8 cellular contexts compared by ENCODE assay signal in the genomic region with DNA sequence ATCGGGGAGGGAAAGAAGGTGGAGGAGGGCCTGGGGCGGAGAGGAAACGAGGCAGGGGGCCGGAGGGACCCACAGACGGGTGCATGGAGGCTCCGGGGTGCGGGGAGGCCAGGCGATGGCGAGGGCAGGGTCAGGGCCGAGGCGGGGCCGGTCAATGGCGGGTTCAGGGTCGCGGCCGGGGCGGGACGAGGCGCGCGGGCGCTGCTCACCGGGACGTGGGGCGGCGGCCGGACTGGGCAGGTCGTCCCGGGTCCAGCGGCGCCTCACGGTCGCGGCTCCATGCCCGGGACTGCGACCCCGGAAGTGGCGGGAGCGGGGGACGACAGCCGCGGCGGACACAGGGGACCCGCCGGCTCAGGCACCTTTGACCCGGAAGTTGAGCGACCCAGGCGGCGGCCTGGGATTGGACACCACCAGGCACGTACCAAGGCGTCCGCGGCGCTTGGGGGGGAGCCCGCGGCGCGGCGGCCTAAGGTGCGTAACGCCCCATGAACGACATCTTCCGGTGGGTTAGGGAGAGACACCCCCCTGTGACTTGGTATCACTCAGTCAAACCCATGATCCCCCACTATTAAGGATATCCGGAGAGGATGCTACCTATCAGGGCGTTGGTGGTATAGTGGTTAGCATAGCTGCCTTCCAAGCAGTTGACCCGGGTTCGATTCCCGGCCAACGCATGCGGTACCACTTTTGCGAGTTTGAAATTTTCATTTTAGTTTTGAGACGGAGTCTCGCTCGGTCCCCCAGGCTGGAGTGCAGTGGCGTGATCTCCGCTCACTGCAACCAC. TPM values are rescaled to one million over a fixed set of nuclear protein-coding genes. Genes with fewer than 3 reads are reported as not detected.
DNase-seq lines count a peak whose midpoint lies in the region; TF ChIP-seq lines count a peak whose summit lies in the region.

A gene (minus strand): TSS at position 378 of the 787 bp plus-strand sequence. CDS start 3,936 bp downstream, outside the sequence.

- peak within 1 kb of the TSS; percentile 77 for H3K27ac ChIP-seq in effector memory CD4-positive, alpha-beta T cell (ENCODE audit: insufficient read depth, low read length, poor library complexity, severe bottlenecking)

- POLR2A ChIA-PET in activated CD8-positive, alpha-beta memory T cell treated with anti-CD3 and anti-CD28 coated beads for 36 hours (lab: Charles Lee), result interaction anchor here (0.6 to 1.0 kb wide), 2 partner anchors 68 to 74 kb away, joined by 9 to 10 read pairs; a partner anchor contains a TSS

- DNase-seq in COLO668 (lab: John Stamatoyannopoulos, UW; ENCODE audit: unreplicated experiment), result peak; percentile 98
- DNase-seq in GM20000 (ENCODE audit: low spot score), result peak; percentile 100
- peak; percentile 95 for DNase-seq in HT-29 (ENCODE audit: low spot score)
- peak; percentile 99 for DNase-seq in NOMO-1 (lab: John Stamatoyannopoulos, UW; ENCODE audit: unreplicated experiment in 2 of 2)
- peak; percentile 95 to 96 (median 96) for DNase-seq in effector memory CD4-positive, alpha-beta T cell
- peak; percentile 99 for DNase-seq in lung microvascular endothelial cell (ENCODE audit: low read depth in 2 of 2)
- peak; percentile 92 to 96 (median 94) for DNase-seq in stimulated activated CD4-positive, alpha-beta T cell treated with anti-CD3 and anti-CD28 coated beads, TNF-alpha, amount 100 ng/mL, for 48 hours (ENCODE audit: low read depth in 3 of 3)

- H3K9me3 ChIP-seq in effector memory CD4-positive, alpha-beta T cell (ENCODE audit: control insufficient read depth, low read length), result no peaks in the 10 kb centered on the region

- peaks cover 14% of the 10 kb centered on the region for H3K4me1 ChIP-seq in effector memory CD4-positive, alpha-beta T cell (ENCODE audit: control insufficient read depth, insufficient read depth, low read length, poor library complexity, severe bottlenecking)

- no peaks in the 10 kb centered on the region for H3K27me3 ChIP-seq in effector memory CD4-positive, alpha-beta T cell (replicated peaks; ENCODE audit: control insufficient read depth, insufficient read depth, low read length, poor library complexity, severe bottlenecking)

- no peak for TF ChIP-seq CTCF in GM20000 (IDR thresholded peaks at IDR 0.05; ENCODE audit: extremely low read depth, missing control alignments)

- H3K36me3 ChIP-seq in effector memory CD4-positive, alpha-beta T cell (ENCODE audit: control insufficient read depth, insufficient read depth, low read length), result peaks cover 25% of the 10 kb centered on the region

- H3K4me3 ChIP-seq in effector memory CD4-positive, alpha-beta T cell (ENCODE audit: insufficient read depth, low read depth, low read length, poor library complexity, severe bottlenecking), result peak within 1 kb of the TSS; percentile 80

- CTCF ChIA-PET in activated CD8-positive, alpha-beta memory T cell treated with anti-CD3 and anti-CD28 coated beads for 36 hours (lab: Charles Lee), result interaction anchor here (2.0 to 2.8 kb wide), 2 partner anchors 67 kb away, joined by 9 to 32 read pairs; a partner anchor contains a TSS

RNA-seq across cellular contexts. Expression of the gene that starts here (rescaled TPM):
- total RNA-seq in HT-29 (2014; rRNA removed; shearing (Covaris generic)), result 72.8 and 74.3 TPM in 2 replicates
- total RNA-seq in activated CD8-positive, alpha-beta memory T cell treated with anti-CD3 and anti-CD28 coated beads for 36 hours, result 10 to 100 TPM; 89.0 to 92.1 TPM
- 14.2 and 19.4 TPM in 2 replicates for total RNA-seq in lung microvascular endothelial cell

Comparison
In these comparisons a context has a peak if more than half of its experiments do, and no peak if none do; other contexts are left out.
1. Peak in every context shown above with its lines: DNase-seq, H3K4me3 ChIP-seq and H3K27ac ChIP-seq.